In genomic region chr2:54523336-54523959, GRCh38 we compare ENCODE assay signal across 17 cellular contexts.
DNase-seq lines count a peak whose midpoint lies in the region; ATAC-seq and TF ChIP-seq lines count a peak whose summit lies in the region.
"Had no signal": no experiment of that assay in that cellular context is flagged by ENCODE, and none has a peak within 500 bp of the region (broad histone marks: within the 10 kb centered on the region; RNA-seq: fewer than 3 reads in every experiment).

No MANE protein-coding gene starts in this region.

- H3K9me3 Mint-ChIP-seq in WTC11, result no peaks in the 10 kb centered on the region
- no peaks in the 10 kb centered on the region for H3K9me3 Mint-ChIP-seq in mesothelial cell of epicardium
- H3K9me3 Mint-ChIP-seq: dendritic cell treated with granulocyte-macrophage colony-stimulating factor and Interleukin-4, amounts not matched to agents 40 ng/mL and 50 ng/mL, for 4 days; IgD-negative memory B cell; memory B cell; type B pancreatic cell had no signal

- H3K4me1 Mint-ChIP-seq in WTC11 (peaks cover 46% of the 10 kb centered on the region), mesothelial cell of epicardium (peaks cover 37% of the 10 kb centered on the region)

- H3K36me3 Mint-ChIP-seq in WTC11 (peaks cover 15% of the 10 kb centered on the region), mesothelial cell of epicardium (peaks cover 19% of the 10 kb centered on the region)
- H3K36me3 Mint-ChIP-seq: memory B cell had no signal

- ATAC-seq in WTC11 (no peak), GM21723 (IDR thresholded peaks at IDR 0.05; ENCODE audit: unreplicated experiment) (no peak)

- peaks cover 41% of the 10 kb centered on the region for H3F3A ChIP-seq in GM23248 (ENCODE audit: insufficient read depth)
- peaks cover 16% of the 10 kb centered on the region for H3F3A ChIP-seq in SK-N-SH (replicated peaks; ENCODE audit: insufficient read depth)

- H3K36me3 ChIP-seq in GM23248 (ENCODE audit: low read depth) (peaks cover 14% of the 10 kb centered on the region; the same call in 1 of the 2 replicates), SK-N-SH (replicated peaks in 1 of 2; ENCODE audit: control insufficient read depth in 1 of 2, insufficient read depth in 2 of 2, low read length in 1 of 2) (peaks cover 20 to 28% of the 10 kb centered on the region in 2 experiments)

- no peak overlapping the region for H2AFZ ChIP-seq in GM23248
- H2AFZ ChIP-seq in SK-N-SH (ENCODE audit: low read depth), result no peak overlapping the region

- H3K27me3 Mint-ChIP-seq in WTC11 (ENCODE audit: low read depth) (no peaks in the 10 kb centered on the region), mesothelial cell of epicardium (ENCODE audit: low read depth) (no peaks in the 10 kb centered on the region)
- H3K27me3 Mint-ChIP-seq: memory B cell had no signal

- TF ChIP-seq CTCF in WTC11 (IDR thresholded peaks at IDR 0.05) (no peak), mesothelial cell of epicardium (IDR thresholded peaks at IDR 0.05; ENCODE audit: unreplicated experiment) (no peak), SK-N-SH (IDR thresholded peaks at IDR 0.05) (no peak)

- WGBS in GM23248 (ENCODE audit: low coverage in 1 of 2, low lambda C conversion rate in 2 of 2, missing lambda C conversion rate in 2 of 2), 2 experiments, result 82 to 90% methylated on average over 4 of the region's 4 CpGs
- 87% methylated on average over 3 of the region's 4 CpGs for WGBS in SK-N-SH (ENCODE audit: low lambda C conversion rate)

- DNase-seq in Ammon's horn (ENCODE audit: low spot score), result peak; percentile 24
- peak; percentile 32 for DNase-seq in GM23248
- no peak for DNase-seq in WTC11 (ENCODE audit: low spot score)
- no peak for DNase-seq in mesothelial cell of epicardium (ENCODE audit: low spot score in 2 of 2, unreplicated experiment in 2 of 2)
- no peak for DNase-seq in SK-N-SH
- no peak for DNase-seq in LoVo (ENCODE audit: low spot score)
- DNase-seq in iPS-NIHi11 (ENCODE audit: low spot score), result no peak
- DNase-seq: DMS79, esophagus squamous epithelium had no signal

- CTCF ChIA-PET in WTC11 (lab: Charles Lee), result interaction anchor here (0.6 to 3.1 kb wide), 21 partner anchors 8 to 727 kb away, joined by 3 to 17 read pairs (median 4); no protein-coding TSS in a partner anchor
- CTCF ChIA-PET in SK-N-SH (lab: Yijun Ruan, JAX), result interaction anchor here (0.6 to 4.5 kb wide), 25 partner anchors 9 to 492 kb away, joined by 3 to 23 read pairs (median 4); no protein-coding TSS in a partner anchor

- no peak overlapping the region for H3K4me3 ChIP-seq in GM23248
- no peak overlapping the region for H3K4me3 ChIP-seq in SK-N-SH (ENCODE audit: low read depth in 2 of 2, low read length in 1 of 2)
- H3K4me3 ChIP-seq: ascending aorta, esophagus squamous epithelium had no signal

- no peaks in the 10 kb centered on the region for H3K9me3 ChIP-seq in GM23248 (ENCODE audit: low read depth)
- H3K9me3 ChIP-seq in SK-N-SH, result no peaks in the 10 kb centered on the region
- H3K9me3 ChIP-seq: ascending aorta, esophagus squamous epithelium had no signal

- peaks cover 55% of the 10 kb centered on the region for H3K4me1 ChIP-seq in GM23248 (ENCODE audit: insufficient read depth)
- peaks cover 3 to 34% of the 10 kb centered on the region in 2 experiments; a peak in 3 of 4 replicates for H3K4me1 ChIP-seq in SK-N-SH (ENCODE audit: control insufficient read depth in 1 of 2, insufficient read depth in 2 of 2, low read depth in 1 of 2, low read length in 1 of 2)

- POLR2A ChIA-PET in WTC11 (lab: Charles Lee), result interaction anchor here (0.6 to 1.1 kb wide), 2 partner anchors 36 to 548 kb away, joined by 4 read pairs; no protein-coding TSS in a partner anchor
- POLR2A ChIA-PET in SK-N-SH (lab: Yijun Ruan, JAX), result no interaction called here

- H3K79me2 ChIP-seq in GM23248 (ENCODE audit: insufficient read depth), result peaks cover 92% of the 10 kb centered on the region
- peaks cover 73% of the 10 kb centered on the region for H3K79me2 ChIP-seq in SK-N-SH (ENCODE audit: insufficient read depth)

- H3K27ac ChIP-seq in GM23248 (no peak overlapping the region), SK-N-SH (ENCODE audit: low read depth in 2 of 2, low read length in 1 of 2) (no peak overlapping the region)
- H3K27ac ChIP-seq: WERI-Rb-1 had no signal

- no peaks in the 10 kb centered on the region for H3K27me3 ChIP-seq in GM23248 (replicated peaks; ENCODE audit: insufficient read depth)
- H3K27me3 ChIP-seq in SK-N-SH (ENCODE audit: insufficient read depth), result no peaks in the 10 kb centered on the region
- H3K27me3 ChIP-seq: ascending aorta, esophagus squamous epithelium had no signal

- no peak overlapping the region for H3K4me3 Mint-ChIP-seq in WTC11
- H3K4me3 Mint-ChIP-seq in mesothelial cell of epicardium, result no peak overlapping the region
- H3K4me3 Mint-ChIP-seq: B cell; dendritic cell treated with granulocyte-macrophage colony-stimulating factor and Interleukin-4, amounts not matched to agents 40 ng/mL and 50 ng/mL, for 4 days; type B pancreatic cell had no signal

- TF ChIP-seq RAD21 in SK-N-SH (IDR thresholded peaks at IDR 0.05; ENCODE audit: low read length), result no peak

- in situ Hi-C loops in GM23248 (cut with MboI), result no loop called here

- no peak overlapping the region for H3K9ac ChIP-seq in GM23248
- no peak overlapping the region for H3K9ac ChIP-seq in SK-N-SH

- peak overlapping the region; percentile 22 for H3K27ac Mint-ChIP-seq in WTC11
- H3K27ac Mint-ChIP-seq in mesothelial cell of epicardium, result peak overlapping the region; percentile 29
- H3K27ac Mint-ChIP-seq: memory B cell, type B pancreatic cell had no signal

- H4K20me1 ChIP-seq in GM23248 (ENCODE audit: insufficient read depth) (no peaks in the 10 kb centered on the region), SK-N-SH (ENCODE audit: insufficient read depth) (peaks cover 35% of the 10 kb centered on the region)

- no peaks in the 10 kb centered on the region for H3K9me2 ChIP-seq in GM23248 (ENCODE audit: insufficient read depth)
- H3K9me2 ChIP-seq in SK-N-SH, result no peaks in the 10 kb centered on the region

- no peak overlapping the region for H3K4me2 ChIP-seq in GM23248 (ENCODE audit: unreplicated experiment)
- H3K4me2 ChIP-seq in SK-N-SH, result no peak overlapping the region

- no peak for TF ChIP-seq EP300 in SK-N-SH (IDR thresholded peaks at IDR 0.05; ENCODE audit: borderline replicate concordance in 1 of 2, low read depth in 1 of 2, low read length in 1 of 2)

TF ChIP-seq in WTC11, 78 proteins besides CTCF, POLR2A, EP300 and RAD21 (continues in another document):
- TF ChIP-seq, protein P1, sequence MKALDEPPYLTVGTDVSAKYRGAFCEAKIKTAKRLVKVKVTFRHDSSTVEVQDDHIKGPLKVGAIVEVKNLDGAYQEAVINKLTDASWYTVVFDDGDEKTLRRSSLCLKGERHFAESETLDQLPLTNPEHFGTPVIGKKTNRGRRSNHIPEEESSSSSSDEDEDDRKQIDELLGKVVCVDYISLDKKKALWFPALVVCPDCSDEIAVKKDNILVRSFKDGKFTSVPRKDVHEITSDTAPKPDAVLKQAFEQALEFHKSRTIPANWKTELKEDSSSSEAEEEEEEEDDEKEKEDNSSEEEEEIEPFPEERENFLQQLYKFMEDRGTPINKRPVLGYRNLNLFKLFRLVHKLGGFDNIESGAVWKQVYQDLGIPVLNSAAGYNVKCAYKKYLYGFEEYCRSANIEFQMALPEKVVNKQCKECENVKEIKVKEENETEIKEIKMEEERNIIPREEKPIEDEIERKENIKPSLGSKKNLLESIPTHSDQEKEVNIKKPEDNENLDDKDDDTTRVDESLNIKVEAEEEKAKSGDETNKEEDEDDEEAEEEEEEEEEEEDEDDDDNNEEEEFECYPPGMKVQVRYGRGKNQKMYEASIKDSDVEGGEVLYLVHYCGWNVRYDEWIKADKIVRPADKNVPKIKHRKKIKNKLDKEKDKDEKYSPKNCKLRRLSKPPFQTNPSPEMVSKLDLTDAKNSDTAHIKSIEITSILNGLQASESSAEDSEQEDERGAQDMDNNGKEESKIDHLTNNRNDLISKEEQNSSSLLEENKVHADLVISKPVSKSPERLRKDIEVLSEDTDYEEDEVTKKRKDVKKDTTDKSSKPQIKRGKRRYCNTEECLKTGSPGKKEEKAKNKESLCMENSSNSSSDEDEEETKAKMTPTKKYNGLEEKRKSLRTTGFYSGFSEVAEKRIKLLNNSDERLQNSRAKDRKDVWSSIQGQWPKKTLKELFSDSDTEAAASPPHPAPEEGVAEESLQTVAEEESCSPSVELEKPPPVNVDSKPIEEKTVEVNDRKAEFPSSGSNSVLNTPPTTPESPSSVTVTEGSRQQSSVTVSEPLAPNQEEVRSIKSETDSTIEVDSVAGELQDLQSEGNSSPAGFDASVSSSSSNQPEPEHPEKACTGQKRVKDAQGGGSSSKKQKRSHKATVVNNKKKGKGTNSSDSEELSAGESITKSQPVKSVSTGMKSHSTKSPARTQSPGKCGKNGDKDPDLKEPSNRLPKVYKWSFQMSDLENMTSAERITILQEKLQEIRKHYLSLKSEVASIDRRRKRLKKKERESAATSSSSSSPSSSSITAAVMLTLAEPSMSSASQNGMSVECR (CRISPR knock-in tag; IDR thresholded peaks at IDR 0.05; ENCODE audit: borderline replicate concordance), result no peak

TF ChIP-seq in SK-N-SH, 30 proteins besides CTCF, POLR2A, EP300 and RAD21 (continues in another document):
- TF ChIP-seq, protein P2, sequence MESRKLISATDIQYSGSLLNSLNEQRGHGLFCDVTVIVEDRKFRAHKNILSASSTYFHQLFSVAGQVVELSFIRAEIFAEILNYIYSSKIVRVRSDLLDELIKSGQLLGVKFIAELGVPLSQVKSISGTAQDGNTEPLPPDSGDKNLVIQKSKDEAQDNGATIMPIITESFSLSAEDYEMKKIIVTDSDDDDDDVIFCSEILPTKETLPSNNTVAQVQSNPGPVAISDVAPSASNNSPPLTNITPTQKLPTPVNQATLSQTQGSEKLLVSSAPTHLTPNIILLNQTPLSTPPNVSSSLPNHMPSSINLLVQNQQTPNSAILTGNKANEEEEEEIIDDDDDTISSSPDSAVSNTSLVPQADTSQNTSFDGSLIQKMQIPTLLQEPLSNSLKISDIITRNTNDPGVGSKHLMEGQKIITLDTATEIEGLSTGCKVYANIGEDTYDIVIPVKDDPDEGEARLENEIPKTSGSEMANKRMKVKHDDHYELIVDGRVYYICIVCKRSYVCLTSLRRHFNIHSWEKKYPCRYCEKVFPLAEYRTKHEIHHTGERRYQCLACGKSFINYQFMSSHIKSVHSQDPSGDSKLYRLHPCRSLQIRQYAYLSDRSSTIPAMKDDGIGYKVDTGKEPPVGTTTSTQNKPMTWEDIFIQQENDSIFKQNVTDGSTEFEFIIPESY (IDR thresholded peaks at IDR 0.05; ENCODE audit: borderline replicate concordance, low read depth), result no peak
- TF ChIP-seq, protein P3, sequence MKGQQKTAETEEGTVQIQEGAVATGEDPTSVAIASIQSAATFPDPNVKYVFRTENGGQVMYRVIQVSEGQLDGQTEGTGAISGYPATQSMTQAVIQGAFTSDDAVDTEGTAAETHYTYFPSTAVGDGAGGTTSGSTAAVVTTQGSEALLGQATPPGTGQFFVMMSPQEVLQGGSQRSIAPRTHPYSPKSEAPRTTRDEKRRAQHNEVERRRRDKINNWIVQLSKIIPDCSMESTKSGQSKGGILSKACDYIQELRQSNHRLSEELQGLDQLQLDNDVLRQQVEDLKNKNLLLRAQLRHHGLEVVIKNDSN (IDR thresholded peaks at IDR 0.05; ENCODE audit: borderline replicate concordance, low read depth), result no peak
- TF ChIP-seq POLR2AphosphoS5 (IDR thresholded peaks at IDR 0.05; ENCODE audit: low read depth, low read length) (no peak), SMC3 (IDR thresholded peaks at IDR 0.05; ENCODE audit: low read depth, low read length) (no peak)

Comparison
In these comparisons a context has a peak if more than half of its experiments do, and no peak if none do; other contexts are left out.
1. DNase-seq: peak in Ammon's horn (single experiment) and GM23248 (single experiment); none in WTC11 (single experiment), mesothelial cell of epicardium (0 of 2), SK-N-SH (single experiment), LoVo (single experiment) and iPS-NIHi11 (single experiment).